In the genomic region with DNA sequence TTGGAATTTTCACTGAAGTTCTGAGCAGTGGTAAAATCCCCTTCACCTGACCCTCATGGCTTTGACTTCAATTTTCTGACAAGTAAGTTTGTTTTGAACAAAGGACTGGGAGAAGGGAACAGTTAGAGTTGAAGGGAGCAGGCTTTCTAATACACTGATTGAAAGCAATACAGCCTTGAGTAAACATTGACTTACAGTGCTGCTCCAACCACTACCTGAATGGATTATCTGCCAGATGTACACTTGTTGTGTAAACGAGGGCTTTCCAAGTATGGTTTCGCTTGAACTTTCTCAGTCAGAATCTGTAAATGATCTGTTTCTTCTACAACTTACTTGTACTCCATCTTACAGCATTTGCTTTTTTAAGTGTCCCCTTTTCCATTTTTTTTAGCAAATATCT, we compare ENCODE assay signal across 20 cellular contexts.
DNase-seq lines count a peak whose midpoint lies in the region; ATAC-seq lines count a peak whose summit lies in the region.
"Had no signal": no experiment of that assay in that cellular context is flagged by ENCODE, and none has a peak within 500 bp of the region (broad histone marks: within the 10 kb centered on the region; RNA-seq: fewer than 3 reads in every experiment).

No MANE protein-coding gene starts in this region.

- DNase-seq in DMS153 (lab: John Stamatoyannopoulos, UW) (peak; percentile 19), HuH-7.5 (ENCODE audit: low spot score) (peak; percentile 8), NCI-H446 treated with DMSO at 0.1 percent for 48 hours (lab: John Stamatoyannopoulos, UW) (peak; percentile 32), SHP77 (lab: John Stamatoyannopoulos, UW) (peak; percentile 54 to 64), SIG-M5 (lab: John Stamatoyannopoulos, UW) (no peak)
- DNase-seq in activated CD4-positive, alpha-beta T cell treated with anti-CD3 and anti-CD28 coated beads for 4 hours = no peak
- DNase-seq in effector CD8-positive, alpha-beta T cell (lab: John Stamatoyannopoulos, UW) = no peak
- DNase-seq: activated CD4-positive, alpha-beta T cell treated with anti-CD3 and anti-CD28 coated beads for 36 hours; activated T-cell treated with anti-CD3 and anti-CD28 coated beads, Interleukin-2, amount 50 U/mL, for 4 hours; C1 segment of cervical spinal cord; head of caudate nucleus; Karpas-422; kidney glomerular epithelial cell; MV-4-11; posterior cingulate gyrus; sigmoid colon; SK-N-SH; stomach; T-helper 2 cell had no signal

- ATAC-seq in HG03520 (IDR thresholded peaks at IDR 0.05; ENCODE audit: unreplicated experiment) = no peak
- ATAC-seq: activated CD4-positive, alpha-beta T cell treated with anti-CD3 and anti-CD28 coated beads for 36 hours; activated T-cell treated with anti-CD3 and anti-CD28 coated beads, Interleukin-2, amount 50 U/mL, for 4 hours had no signal

Comparison
In these comparisons a context has a peak if more than half of its experiments do, and no peak if none do; other contexts are left out.
1. DNase-seq: peak in DMS153 (single experiment), HuH-7.5 (single experiment), NCI-H446 treated with DMSO at 0.1 percent for 48 hours (single experiment) and SHP77 (2 of 2); none in SIG-M5 (single experiment), activated CD4-positive, alpha-beta T cell treated with anti-CD3 and anti-CD28 coated beads for 4 hours (0 of 2) and effector CD8-positive, alpha-beta T cell (single experiment).